8 cellular contexts compared by ENCODE assay signal in the genomic region with DNA sequence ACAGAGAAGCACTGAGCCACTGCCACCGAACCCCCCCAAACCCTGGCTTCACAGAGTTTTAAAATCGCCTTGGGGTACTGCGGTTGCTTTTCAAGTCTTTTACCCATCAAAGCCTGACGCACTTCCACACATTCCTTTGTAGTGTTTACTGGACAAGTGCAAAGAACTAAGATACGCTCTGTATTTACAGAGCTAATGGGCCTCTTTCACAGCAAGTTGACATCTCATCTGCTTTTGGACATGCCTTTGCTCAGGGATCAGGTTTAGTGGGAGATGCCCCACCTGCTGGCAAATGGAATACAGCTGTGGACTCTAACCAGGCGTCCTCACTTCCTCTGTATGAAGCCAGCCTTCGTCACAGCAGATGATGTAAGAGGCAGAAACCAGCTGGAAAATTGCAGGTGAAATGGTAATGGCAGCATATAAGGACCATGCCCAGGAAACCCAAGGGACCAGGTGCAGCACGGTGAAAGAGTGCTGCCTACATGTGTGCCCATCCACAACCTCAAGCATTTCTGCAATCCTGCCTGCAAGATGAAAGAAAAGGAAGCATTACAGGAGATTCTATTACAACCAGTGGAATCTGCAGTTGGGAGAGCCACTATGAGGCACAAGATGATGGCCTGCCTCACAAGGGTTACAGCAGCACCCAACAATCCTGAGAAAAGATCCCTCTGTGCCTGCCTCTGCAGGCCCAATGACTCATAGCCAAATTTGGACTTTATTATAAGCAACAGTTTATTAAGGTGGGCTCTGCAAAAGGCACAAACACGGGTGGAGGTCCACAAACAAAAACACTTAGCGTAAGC. TPM values are rescaled to one million over a fixed set of nuclear protein-coding genes. Genes with fewer than 3 reads are reported as not detected.
DNase-seq lines count a peak whose midpoint lies in the region; ATAC-seq, FAIRE-seq and TF ChIP-seq lines count a peak whose summit lies in the region.

No MANE protein-coding gene starts in this region.

- FAIRE-seq in HepG2 (lab: Jason Lieb, UNC) = peak; percentile 95

- H3K9ac ChIP-seq in HepG2 (ENCODE audit: insufficient read depth, low read depth, low read length) = peak overlapping the region; percentile 78

- TF ChIP-seq POLR2A in HepG2 (IDR thresholded peaks at IDR 0.05; ENCODE audit: insufficient read depth in 1 of 2, low read depth in 2 of 2, low read length in 2 of 2) (no peak), vagina (IDR thresholded peaks at IDR 0.05) (no peak)

- intact Hi-C loops in CD4-positive, alpha-beta T cell (cut with DNase I, micrococcal nuclease) = loop anchor here (2.0 kb wide), 1 partner anchor 33 kb away; no protein-coding TSS in a partner anchor
- intact Hi-C loops in HepG2 (cut with micrococcal nuclease; ENCODE audit: unreplicated experiment) = loop anchor here (1.0 to 5.0 kb wide), 4 partner anchors 17 to 35 kb away; partner anchors contain the start of gene BRD4
- intact Hi-C loops in vagina (cut with DNase I) = no loop called here

- H3K27me3 Mint-ChIP-seq in CD4-positive, alpha-beta T cell = no peaks in the 10 kb centered on the region
- no peaks in the 10 kb centered on the region for H3K27me3 Mint-ChIP-seq in activated naive CD8-positive, alpha-beta T cell

- H3K36me3 ChIP-seq in MG63 (peaks cover 48% of the 10 kb centered on the region), HepG2 (replicated peaks in 1 of 2; ENCODE audit: control insufficient read depth in 1 of 2, insufficient read depth in 2 of 2, low read length in 2 of 2) (peaks cover 0 to 10% of the 10 kb centered on the region in 2 experiments; a peak in 1 of 5 replicates), vagina (no peaks in the 10 kb centered on the region)

- H3K4me2 ChIP-seq in HepG2 (ENCODE audit: low read depth, low read length) = peak overlapping the region; percentile 85

- H3K4me1 Mint-ChIP-seq in CD4-positive, alpha-beta T cell (ENCODE audit: low read depth) = peaks cover 89% of the 10 kb centered on the region
- peaks cover 90% of the 10 kb centered on the region for H3K4me1 Mint-ChIP-seq in activated naive CD8-positive, alpha-beta T cell (ENCODE audit: low read depth)

- TF ChIP-seq CTCF in CD4-positive, alpha-beta T cell (IDR thresholded peaks at IDR 0.05) = no peak
- TF ChIP-seq CTCF in HepG2 (CRISPR knock-in tag; IDR thresholded peaks at IDR 0.05) (peak; percentile 82), vagina (IDR thresholded peaks at IDR 0.05) (no peak)

- peak in 1 of 10 experiments; percentile 23 for DNase-seq in CD4-positive, alpha-beta T cell
- peak; percentile 40 for DNase-seq in MG63
- DNase-seq in HepG2 (ENCODE audit: low spot score) = peak; percentile 99
- DNase-seq in vagina (ENCODE audit: extremely low spot score in 2 of 2) = no peak
- DNase-seq in NCI-H187 treated with DMSO at 0.1 percent for 48 hours (lab: John Stamatoyannopoulos, UW) = no peak
- no peak for DNase-seq in amygdala (lab: John Stamatoyannopoulos, UW)

- peak; percentile 72 for TF ChIP-seq RAD21 in HepG2 (CRISPR knock-in tag; IDR thresholded peaks at IDR 0.05)

- H3K79me2 ChIP-seq in HepG2 (ENCODE audit: insufficient read depth, low read length) = peaks cover 77% of the 10 kb centered on the region

- TSS peak; percentile 97 for BruUV-seq in HepG2 (replicated peaks; lab: Mats Ljungman, UMichigan)

- peak; percentile 52 for ATAC-seq in CD4-positive, alpha-beta T cell (ENCODE audit: poor library complexity)
- ATAC-seq in HepG2 (peak; percentile 87), GM21786 (IDR thresholded peaks at IDR 0.05; ENCODE audit: unreplicated experiment) (no peak)

- H3K36me3 Mint-ChIP-seq in CD4-positive, alpha-beta T cell (ENCODE audit: low read depth) = peaks cover 19% of the 10 kb centered on the region
- H3K36me3 Mint-ChIP-seq in activated naive CD8-positive, alpha-beta T cell = peaks cover 4% of the 10 kb centered on the region

- peak overlapping the region; percentile 81 for H3K4me3 Mint-ChIP-seq in CD4-positive, alpha-beta T cell
- H3K4me3 Mint-ChIP-seq in activated naive CD8-positive, alpha-beta T cell = peak overlapping the region; percentile 71

- no peaks in the 10 kb centered on the region for H3K9me3 Mint-ChIP-seq in CD4-positive, alpha-beta T cell
- H3K9me3 Mint-ChIP-seq in activated naive CD8-positive, alpha-beta T cell (ENCODE audit: low read depth) = no peaks in the 10 kb centered on the region

- CTCF ChIA-PET in CD4-positive, alpha-beta T cell (lab: Charles Lee) = interaction anchor here (1.0 kb wide), 1 partner anchor 88 kb away, joined by 3 read pairs; no protein-coding TSS in a partner anchor
- CTCF ChIA-PET in HepG2 (lab: Yijun Ruan, JAX; ENCODE audit: low intra/inter-chr PET ratio, low total read pairs) = interaction anchor here (1.2 to 2.0 kb wide), 2 partner anchors 16 to 34 kb away, joined by 4 to 8 read pairs; no protein-coding TSS in a partner anchor

- no peaks in the 10 kb centered on the region for H3K9me3 ChIP-seq in CD4-positive, alpha-beta T cell (ENCODE audit: control insufficient read depth, low read length)
- no peaks in the 10 kb centered on the region for H3K9me3 ChIP-seq in MG63
- no peaks in the 10 kb centered on the region for H3K9me3 ChIP-seq in HepG2 (ENCODE audit: low read length)
- no peaks in the 10 kb centered on the region for H3K9me3 ChIP-seq in vagina

- H3K4me3 ChIP-seq in MG63 (no peak overlapping the region), HepG2 (replicated peaks in 1 of 3; ENCODE audit: insufficient read depth in 1 of 3, low read depth in 2 of 3, low read length in 3 of 3) (peak overlapping the region in 1 of 3 experiments; percentile 58; a peak in 2 of 6 replicates), vagina (no peak overlapping the region)

- peak; percentile 82 to 97; a peak in 3 of 4 replicates for TF ChIP-seq EP300 in HepG2 (IDR thresholded peaks at IDR 0.05; ENCODE audit: low read depth in 2 of 2, low read length in 2 of 2)
- TF ChIP-seq EP300 in HepG2 (CRISPR knock-in tag; IDR thresholded peaks at IDR 0.05; ENCODE audit: borderline replicate concordance) = peak; percentile 98

- peak overlapping the region; percentile 64 for H3K27ac Mint-ChIP-seq in CD4-positive, alpha-beta T cell
- peak overlapping the region; percentile 84 for H3K27ac Mint-ChIP-seq in activated naive CD8-positive, alpha-beta T cell

- H3K4me1 ChIP-seq in HepG2 (ENCODE audit: insufficient read depth, low read length) = peaks cover 100% of the 10 kb centered on the region
- H3K4me1 ChIP-seq in vagina = peaks cover 97% of the 10 kb centered on the region

- H2AFZ ChIP-seq in HepG2 (ENCODE audit: low read length) = no peak overlapping the region

- no peaks in the 10 kb centered on the region for H3K27me3 ChIP-seq in CD4-positive, alpha-beta T cell (ENCODE audit: control insufficient read depth, insufficient read depth, low read length)
- H3K27me3 ChIP-seq in MG63 = no peaks in the 10 kb centered on the region
- H3K27me3 ChIP-seq in HepG2 (ENCODE audit: control insufficient read depth in 1 of 2, insufficient read depth in 2 of 2, low read length in 2 of 2) = no peaks in the 10 kb centered on the region
- H3K27me3 ChIP-seq in vagina = no peaks in the 10 kb centered on the region

- POLR2A ChIA-PET in CD4-positive, alpha-beta T cell (lab: Charles Lee) = interaction anchor here (0.7 to 2.0 kb wide), 8 partner anchors 8 to 121 kb away, joined by 3 to 7 read pairs (median 4); partner anchors contain the start of genes AKAP8 and AKAP8L
- POLR2A ChIA-PET in HepG2 (lab: Yijun Ruan, JAX) = interaction anchor here (0.8 to 6.3 kb wide), 11 partner anchors 9 to 121 kb away, joined by 3 to 54 read pairs (median 7); partner anchors contain the start of genes AKAP8L and BRD4

- H3K27ac ChIP-seq in CD4-positive, alpha-beta T cell (ENCODE audit: low read depth, low read length) = no peak overlapping the region
- H3K27ac ChIP-seq in HepG2 (ENCODE audit: extremely low read length, insufficient read depth, low read length) (peak overlapping the region; percentile 97), vagina (peak overlapping the region; percentile 1)

- in situ Hi-C loops in HepG2 (cut with HindIII; ENCODE audit: extremely low pct_ligation_motif_present, low pct_unique_long_range_greater_than_20kb) = loop anchor here (5.0 kb wide), 1 partner anchor 35 kb away; the partner anchor contains the start of gene BRD4

- H4K20me1 ChIP-seq in HepG2 (ENCODE audit: insufficient read depth, low read length) = no peaks in the 10 kb centered on the region; the same call in 1 of the 2 replicates

- WGBS in HepG2 (ENCODE audit: low lambda C conversion rate) = 10% methylated on average over 10 of the region's 10 CpGs

TF ChIP-seq in HepG2, 621 proteins besides CTCF, POLR2A, EP300 and RAD21 (continues in another document):
- TF ChIP-seq ZNF343 (CRISPR knock-in tag; IDR thresholded peaks at IDR 0.05) (no peak), KDM2A (CRISPR knock-in tag; IDR thresholded peaks at IDR 0.05; ENCODE audit: borderline replicate concordance, low read depth) (no peak), DNMT3B (CRISPR knock-in tag; conservative IDR thresholded peaks at IDR 0.05) (0 out of 2 replicates have a peak, but pooled peaks have one; percentile 29), MTF1 (CRISPR knock-in tag; IDR thresholded peaks at IDR 0.05) (no peak), CBFB (CRISPR knock-in tag; IDR thresholded peaks at IDR 0.05) (peak; percentile 93)

RNA-seq across cellular contexts. Expression of gene BRD4, which starts 34.7 kb away (rescaled TPM):
- total RNA-seq in CD4-positive, alpha-beta T cell = 100 to 1,000 TPM; 101 to 102 TPM
- 9.3 and 16.0 TPM in 2 replicates for total RNA-seq in MG63 (2014; rRNA removed; shearing (Covaris generic); ENCODE audit: low replicate concordance)
- 11.4 TPM in 2 replicates for total RNA-seq in HepG2 (2016; rRNA removed; fragmentation: Illumina TruSeq; extraction: Trizol)
- 9.3 and 10.8 TPM in 2 replicates for total RNA-seq in HepG2 (2016; cell fraction: cytosol; rRNA removed; fragmentation: Illumina TruSeq; extraction: Trizol; ENCODE audit: low read depth)
- total RNA-seq in HepG2 (2016; cell fraction: insoluble cytoplasmic fraction; rRNA removed; fragmentation: Illumina TruSeq; extraction: Trizol) = 9.9 and 11.8 TPM in 2 replicates
- total RNA-seq in HepG2 (2016; cell fraction: membrane; rRNA removed; fragmentation: Illumina TruSeq; extraction: Trizol) = 14.9 and 16.5 TPM in 2 replicates
- 16.3 and 19.3 TPM in 2 replicates for total RNA-seq in HepG2 (2016; cell fraction: nucleus; rRNA removed; fragmentation: Illumina TruSeq; extraction: Trizol)
- polyA plus RNA-seq in HepG2 (2011; rRNA removed) = 10.5 TPM in 2 replicates
- 5.5 and 5.9 TPM in 2 replicates for polyA plus RNA-seq in HepG2 (2011; cell fraction: cytosol; rRNA removed)
- 33.7 and 40.9 TPM in 2 replicates for polyA plus RNA-seq in HepG2 (2011; cell fraction: nucleus; rRNA removed)
- 38.7 and 50.8 TPM in 2 replicates for polyA plus RNA-seq in HepG2 (2012)
- 3.9 and 4.0 TPM in 2 replicates for polyA plus RNA-seq in HepG2 (2016; cell fraction: cytosol; fragmentation: Illumina TruSeq; extraction: Trizol; ENCODE audit: low read depth)
- polyA plus RNA-seq in HepG2 (2016; cell fraction: insoluble cytoplasmic fraction; fragmentation: Illumina TruSeq; extraction: Trizol; ENCODE audit: low read depth) = 19.8 and 29.3 TPM in 2 replicates
- polyA plus RNA-seq in HepG2 (2016; cell fraction: membrane; fragmentation: Illumina TruSeq; extraction: Trizol; ENCODE audit: low read depth) = 14.9 and 16.3 TPM in 2 replicates
- polyA plus RNA-seq in HepG2 (2016; cell fraction: nucleus; fragmentation: Illumina TruSeq; extraction: Trizol; ENCODE audit: insufficient read depth, low read depth) = 50.8 and 56.4 TPM in 2 replicates
- polyA minus RNA-seq in HepG2 (2011; rRNA and poly(A)+ RNA removed; ENCODE audit: low replicate concordance) = 42.7 and 54.2 TPM in 2 replicates
- 22.2 and 24.6 TPM in 2 replicates for polyA minus RNA-seq in HepG2 (2011; cell fraction: cytosol; rRNA and poly(A)+ RNA removed)
- 49.4 and 56.1 TPM in 2 replicates for polyA minus RNA-seq in HepG2 (2011; cell fraction: nucleus; rRNA and poly(A)+ RNA removed)
- total RNA-seq in vagina = 53.0 TPM

Comparison
In these comparisons a context has a peak if more than half of its experiments do, and no peak if none do; other contexts are left out.
1. DNase-seq: peak in MG63 (single experiment) and HepG2 (single experiment); none in vagina (0 of 2), NCI-H187 treated with DMSO at 0.1 percent for 48 hours (single experiment) and amygdala (0 of 56).